3 cellular contexts compared by ENCODE assay signal in the genomic region with DNA sequence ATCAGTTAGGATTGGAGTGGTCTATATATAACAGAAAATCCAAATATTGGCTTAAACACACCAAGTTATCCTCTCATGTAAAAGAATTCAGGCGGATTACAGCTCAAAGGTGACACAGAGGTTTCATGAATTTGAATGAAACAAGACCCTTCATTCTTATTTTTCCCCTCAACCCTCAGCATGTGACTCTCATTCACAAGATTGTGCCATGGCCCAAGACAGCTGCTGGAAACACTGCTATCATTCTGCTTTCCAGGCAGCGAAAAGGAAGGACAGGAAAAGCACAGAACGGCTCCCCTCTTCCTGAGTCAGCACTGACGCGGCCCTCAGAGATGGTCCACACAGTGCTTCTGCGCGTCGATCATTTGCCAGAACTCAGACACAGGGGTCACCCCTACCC.
TF ChIP-seq lines count a peak whose summit lies in the region.

No MANE protein-coding gene starts in this region.

TF ChIP-seq in GM23338, 12 proteins besides CTCF, POLR2A, EP300 and RAD21 (continues in another document):
- no peak for TF ChIP-seq NANOG (IDR thresholded peaks at IDR 0.05; ENCODE audit: borderline replicate concordance)
- TF ChIP-seq POLR2AphosphoS5 (IDR thresholded peaks at IDR 0.05; ENCODE audit: low read depth) = no peak
- no peak for TF ChIP-seq ZNF114 (CRISPR knock-in tag; IDR thresholded peaks at IDR 0.05)
- TF ChIP-seq CREB1 (CRISPR knock-in tag; IDR thresholded peaks at IDR 0.05; ENCODE audit: low read depth) = no peak
- TF ChIP-seq EZH2 (IDR thresholded peaks at IDR 0.05; ENCODE audit: low read depth, unreplicated experiment) = no peak
- TF ChIP-seq STAT1 (IDR thresholded peaks at IDR 0.05; ENCODE audit: unreplicated experiment) = no peak
- no peak for TF ChIP-seq JUNB (IDR thresholded peaks at IDR 0.05; ENCODE audit: unreplicated experiment)
- TF ChIP-seq, protein P1, sequence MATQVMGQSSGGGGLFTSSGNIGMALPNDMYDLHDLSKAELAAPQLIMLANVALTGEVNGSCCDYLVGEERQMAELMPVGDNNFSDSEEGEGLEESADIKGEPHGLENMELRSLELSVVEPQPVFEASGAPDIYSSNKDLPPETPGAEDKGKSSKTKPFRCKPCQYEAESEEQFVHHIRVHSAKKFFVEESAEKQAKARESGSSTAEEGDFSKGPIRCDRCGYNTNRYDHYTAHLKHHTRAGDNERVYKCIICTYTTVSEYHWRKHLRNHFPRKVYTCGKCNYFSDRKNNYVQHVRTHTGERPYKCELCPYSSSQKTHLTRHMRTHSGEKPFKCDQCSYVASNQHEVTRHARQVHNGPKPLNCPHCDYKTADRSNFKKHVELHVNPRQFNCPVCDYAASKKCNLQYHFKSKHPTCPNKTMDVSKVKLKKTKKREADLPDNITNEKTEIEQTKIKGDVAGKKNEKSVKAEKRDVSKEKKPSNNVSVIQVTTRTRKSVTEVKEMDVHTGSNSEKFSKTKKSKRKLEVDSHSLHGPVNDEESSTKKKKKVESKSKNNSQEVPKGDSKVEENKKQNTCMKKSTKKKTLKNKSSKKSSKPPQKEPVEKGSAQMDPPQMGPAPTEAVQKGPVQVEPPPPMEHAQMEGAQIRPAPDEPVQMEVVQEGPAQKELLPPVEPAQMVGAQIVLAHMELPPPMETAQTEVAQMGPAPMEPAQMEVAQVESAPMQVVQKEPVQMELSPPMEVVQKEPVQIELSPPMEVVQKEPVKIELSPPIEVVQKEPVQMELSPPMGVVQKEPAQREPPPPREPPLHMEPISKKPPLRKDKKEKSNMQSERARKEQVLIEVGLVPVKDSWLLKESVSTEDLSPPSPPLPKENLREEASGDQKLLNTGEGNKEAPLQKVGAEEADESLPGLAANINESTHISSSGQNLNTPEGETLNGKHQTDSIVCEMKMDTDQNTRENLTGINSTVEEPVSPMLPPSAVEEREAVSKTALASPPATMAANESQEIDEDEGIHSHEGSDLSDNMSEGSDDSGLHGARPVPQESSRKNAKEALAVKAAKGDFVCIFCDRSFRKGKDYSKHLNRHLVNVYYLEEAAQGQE (IDR thresholded peaks at IDR 0.05; ENCODE audit: unreplicated experiment) = no peak
- TF ChIP-seq EZH2phosphoT487 (IDR thresholded peaks at IDR 0.05; ENCODE audit: unreplicated experiment) = no peak
- no peak for TF ChIP-seq ZNF331 (CRISPR knock-in tag; IDR thresholded peaks at IDR 0.05; ENCODE audit: low read depth)

TF ChIP-seq in IMR-90, 13 proteins besides CTCF, POLR2A, EP300 and RAD21:
- no peak for TF ChIP-seq FOS (IDR thresholded peaks at IDR 0.05; ENCODE audit: low read depth, low read length)
- TF ChIP-seq, protein P2, sequence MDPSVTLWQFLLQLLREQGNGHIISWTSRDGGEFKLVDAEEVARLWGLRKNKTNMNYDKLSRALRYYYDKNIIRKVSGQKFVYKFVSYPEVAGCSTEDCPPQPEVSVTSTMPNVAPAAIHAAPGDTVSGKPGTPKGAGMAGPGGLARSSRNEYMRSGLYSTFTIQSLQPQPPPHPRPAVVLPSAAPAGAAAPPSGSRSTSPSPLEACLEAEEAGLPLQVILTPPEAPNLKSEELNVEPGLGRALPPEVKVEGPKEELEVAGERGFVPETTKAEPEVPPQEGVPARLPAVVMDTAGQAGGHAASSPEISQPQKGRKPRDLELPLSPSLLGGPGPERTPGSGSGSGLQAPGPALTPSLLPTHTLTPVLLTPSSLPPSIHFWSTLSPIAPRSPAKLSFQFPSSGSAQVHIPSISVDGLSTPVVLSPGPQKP (IDR thresholded peaks at IDR 0.05; ENCODE audit: borderline replicate concordance, low read depth, low read length) = no peak
- TF ChIP-seq SMC3 (IDR thresholded peaks at IDR 0.05; ENCODE audit: low read depth, low read length) = no peak
- no peak for TF ChIP-seq RFX5 (IDR thresholded peaks at IDR 0.05; ENCODE audit: low read depth, low read length)
- TF ChIP-seq RCOR1 (IDR thresholded peaks at IDR 0.05; ENCODE audit: insufficient replicate concordance, low read length) = no peak
- TF ChIP-seq, protein P3, sequence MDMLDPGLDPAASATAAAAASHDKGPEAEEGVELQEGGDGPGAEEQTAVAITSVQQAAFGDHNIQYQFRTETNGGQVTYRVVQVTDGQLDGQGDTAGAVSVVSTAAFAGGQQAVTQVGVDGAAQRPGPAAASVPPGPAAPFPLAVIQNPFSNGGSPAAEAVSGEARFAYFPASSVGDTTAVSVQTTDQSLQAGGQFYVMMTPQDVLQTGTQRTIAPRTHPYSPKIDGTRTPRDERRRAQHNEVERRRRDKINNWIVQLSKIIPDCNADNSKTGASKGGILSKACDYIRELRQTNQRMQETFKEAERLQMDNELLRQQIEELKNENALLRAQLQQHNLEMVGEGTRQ (IDR thresholded peaks at IDR 0.05; ENCODE audit: low read depth, low read length) = no peak
- no peak for TF ChIP-seq MXI1 (IDR thresholded peaks at IDR 0.05; ENCODE audit: borderline replicate concordance, low read depth, low read length)
- no peak for TF ChIP-seq MAFK (IDR thresholded peaks at IDR 0.05; ENCODE audit: low read depth, low read length)
- TF ChIP-seq CEBPB (IDR thresholded peaks at IDR 0.05; ENCODE audit: low read depth, low read length) = no peak
- no peak for TF ChIP-seq CHD1 (IDR thresholded peaks at IDR 0.05; ENCODE audit: low read depth, low read length)
- TF ChIP-seq MAZ (IDR thresholded peaks at IDR 0.05; ENCODE audit: borderline replicate concordance, low read depth, low read length) = no peak
- TF ChIP-seq BHLHE40 (IDR thresholded peaks at IDR 0.05; ENCODE audit: low read depth, low read length) = no peak
- TF ChIP-seq NFE2L2 (IDR thresholded peaks at IDR 0.05; ENCODE audit: low read depth, low read length) = no peak

TF ChIP-seq in WTC11, 78 proteins besides CTCF, POLR2A, EP300 and RAD21 (continues in another document):
- TF ChIP-seq ZNF121 (CRISPR knock-in tag; IDR thresholded peaks at IDR 0.05) = no peak
- no peak for TF ChIP-seq FOXJ3 (CRISPR knock-in tag; IDR thresholded peaks at IDR 0.05; ENCODE audit: borderline replicate concordance)
- no peak for TF ChIP-seq HMGA2 (CRISPR knock-in tag; IDR thresholded peaks at IDR 0.05)
- TF ChIP-seq, protein P4, sequence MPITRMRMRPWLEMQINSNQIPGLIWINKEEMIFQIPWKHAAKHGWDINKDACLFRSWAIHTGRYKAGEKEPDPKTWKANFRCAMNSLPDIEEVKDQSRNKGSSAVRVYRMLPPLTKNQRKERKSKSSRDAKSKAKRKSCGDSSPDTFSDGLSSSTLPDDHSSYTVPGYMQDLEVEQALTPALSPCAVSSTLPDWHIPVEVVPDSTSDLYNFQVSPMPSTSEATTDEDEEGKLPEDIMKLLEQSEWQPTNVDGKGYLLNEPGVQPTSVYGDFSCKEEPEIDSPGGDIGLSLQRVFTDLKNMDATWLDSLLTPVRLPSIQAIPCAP (CRISPR knock-in tag; IDR thresholded peaks at IDR 0.05) = no peak
- TF ChIP-seq NR3C1 (CRISPR knock-in tag; conservative IDR thresholded peaks at IDR 0.05; ENCODE audit: low read depth) = no peak
- TF ChIP-seq, protein P5, sequence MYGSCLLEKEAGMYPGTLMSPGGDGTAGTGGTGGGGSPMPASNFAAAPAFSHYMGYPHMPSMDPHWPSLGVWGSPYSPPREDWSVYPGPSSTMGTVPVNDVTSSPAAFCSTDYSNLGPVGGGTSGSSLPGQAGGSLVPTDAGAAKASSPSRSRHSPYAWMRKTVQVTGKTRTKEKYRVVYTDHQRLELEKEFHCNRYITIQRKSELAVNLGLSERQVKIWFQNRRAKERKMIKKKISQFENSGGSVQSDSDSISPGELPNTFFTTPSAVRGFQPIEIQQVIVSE (CRISPR knock-in tag; IDR thresholded peaks at IDR 0.05; ENCODE audit: borderline replicate concordance) = no peak
- TF ChIP-seq, protein P6, sequence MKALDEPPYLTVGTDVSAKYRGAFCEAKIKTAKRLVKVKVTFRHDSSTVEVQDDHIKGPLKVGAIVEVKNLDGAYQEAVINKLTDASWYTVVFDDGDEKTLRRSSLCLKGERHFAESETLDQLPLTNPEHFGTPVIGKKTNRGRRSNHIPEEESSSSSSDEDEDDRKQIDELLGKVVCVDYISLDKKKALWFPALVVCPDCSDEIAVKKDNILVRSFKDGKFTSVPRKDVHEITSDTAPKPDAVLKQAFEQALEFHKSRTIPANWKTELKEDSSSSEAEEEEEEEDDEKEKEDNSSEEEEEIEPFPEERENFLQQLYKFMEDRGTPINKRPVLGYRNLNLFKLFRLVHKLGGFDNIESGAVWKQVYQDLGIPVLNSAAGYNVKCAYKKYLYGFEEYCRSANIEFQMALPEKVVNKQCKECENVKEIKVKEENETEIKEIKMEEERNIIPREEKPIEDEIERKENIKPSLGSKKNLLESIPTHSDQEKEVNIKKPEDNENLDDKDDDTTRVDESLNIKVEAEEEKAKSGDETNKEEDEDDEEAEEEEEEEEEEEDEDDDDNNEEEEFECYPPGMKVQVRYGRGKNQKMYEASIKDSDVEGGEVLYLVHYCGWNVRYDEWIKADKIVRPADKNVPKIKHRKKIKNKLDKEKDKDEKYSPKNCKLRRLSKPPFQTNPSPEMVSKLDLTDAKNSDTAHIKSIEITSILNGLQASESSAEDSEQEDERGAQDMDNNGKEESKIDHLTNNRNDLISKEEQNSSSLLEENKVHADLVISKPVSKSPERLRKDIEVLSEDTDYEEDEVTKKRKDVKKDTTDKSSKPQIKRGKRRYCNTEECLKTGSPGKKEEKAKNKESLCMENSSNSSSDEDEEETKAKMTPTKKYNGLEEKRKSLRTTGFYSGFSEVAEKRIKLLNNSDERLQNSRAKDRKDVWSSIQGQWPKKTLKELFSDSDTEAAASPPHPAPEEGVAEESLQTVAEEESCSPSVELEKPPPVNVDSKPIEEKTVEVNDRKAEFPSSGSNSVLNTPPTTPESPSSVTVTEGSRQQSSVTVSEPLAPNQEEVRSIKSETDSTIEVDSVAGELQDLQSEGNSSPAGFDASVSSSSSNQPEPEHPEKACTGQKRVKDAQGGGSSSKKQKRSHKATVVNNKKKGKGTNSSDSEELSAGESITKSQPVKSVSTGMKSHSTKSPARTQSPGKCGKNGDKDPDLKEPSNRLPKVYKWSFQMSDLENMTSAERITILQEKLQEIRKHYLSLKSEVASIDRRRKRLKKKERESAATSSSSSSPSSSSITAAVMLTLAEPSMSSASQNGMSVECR (CRISPR knock-in tag; IDR thresholded peaks at IDR 0.05; ENCODE audit: borderline replicate concordance) = no peak
- TF ChIP-seq, protein P7, sequence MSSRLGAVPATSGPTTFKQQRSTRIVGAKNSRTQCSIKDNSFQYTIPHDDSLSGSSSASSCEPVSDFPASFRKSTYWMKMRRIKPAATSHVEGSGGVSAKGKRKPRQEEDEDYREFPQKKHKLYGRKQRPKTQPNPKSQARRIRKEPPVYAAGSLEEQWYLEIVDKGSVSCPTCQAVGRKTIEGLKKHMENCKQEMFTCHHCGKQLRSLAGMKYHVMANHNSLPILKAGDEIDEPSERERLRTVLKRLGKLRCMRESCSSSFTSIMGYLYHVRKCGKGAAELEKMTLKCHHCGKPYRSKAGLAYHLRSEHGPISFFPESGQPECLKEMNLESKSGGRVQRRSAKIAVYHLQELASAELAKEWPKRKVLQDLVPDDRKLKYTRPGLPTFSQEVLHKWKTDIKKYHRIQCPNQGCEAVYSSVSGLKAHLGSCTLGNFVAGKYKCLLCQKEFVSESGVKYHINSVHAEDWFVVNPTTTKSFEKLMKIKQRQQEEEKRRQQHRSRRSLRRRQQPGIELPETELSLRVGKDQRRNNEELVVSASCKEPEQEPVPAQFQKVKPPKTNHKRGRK (CRISPR knock-in tag; IDR thresholded peaks at IDR 0.05; ENCODE audit: borderline replicate concordance) = no peak
- no peak for TF ChIP-seq JUN (CRISPR knock-in tag; IDR thresholded peaks at IDR 0.05)
- TF ChIP-seq, protein P8, sequence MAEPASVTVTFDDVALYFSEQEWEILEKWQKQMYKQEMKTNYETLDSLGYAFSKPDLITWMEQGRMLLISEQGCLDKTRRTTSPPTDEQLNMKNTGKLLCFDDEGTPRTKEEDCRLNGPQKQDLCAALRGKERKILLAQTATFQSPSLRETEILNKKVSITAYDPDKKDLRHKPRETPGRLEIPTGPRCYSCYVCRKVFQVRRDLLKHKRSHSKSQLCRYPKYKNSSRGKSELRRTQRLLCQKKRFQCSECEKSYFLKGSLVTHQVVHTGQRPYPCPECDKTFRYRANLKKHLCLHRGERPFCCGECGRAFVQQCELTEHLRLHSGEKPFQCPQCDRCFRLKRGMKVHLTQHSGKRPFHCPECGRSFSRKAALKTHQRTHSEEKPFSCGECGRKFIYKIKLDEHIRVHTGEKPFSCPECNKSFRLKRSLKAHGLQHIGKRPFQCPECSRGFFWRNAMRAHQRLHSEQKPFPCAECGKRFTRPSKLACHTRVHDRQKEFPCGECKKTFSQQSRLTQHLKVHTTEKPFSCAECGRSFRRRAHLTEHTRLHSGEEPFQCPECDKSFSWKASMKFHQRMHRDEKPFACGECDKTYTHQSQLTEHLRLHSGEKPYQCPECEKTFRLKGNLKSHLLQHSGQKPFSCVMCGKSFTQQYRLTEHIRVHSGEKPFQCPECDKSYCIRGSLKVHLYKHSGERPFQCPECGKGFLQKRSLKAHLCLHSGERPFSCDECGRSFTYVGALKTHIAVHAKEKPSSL (CRISPR knock-in tag; conservative IDR thresholded peaks at IDR 0.05) = no peak
- TF ChIP-seq SP1 (CRISPR knock-in tag; conservative IDR thresholded peaks at IDR 0.05) = no peak
- no peak for TF ChIP-seq PRRX2 (CRISPR knock-in tag; IDR thresholded peaks at IDR 0.05)
- TF ChIP-seq, protein P9, sequence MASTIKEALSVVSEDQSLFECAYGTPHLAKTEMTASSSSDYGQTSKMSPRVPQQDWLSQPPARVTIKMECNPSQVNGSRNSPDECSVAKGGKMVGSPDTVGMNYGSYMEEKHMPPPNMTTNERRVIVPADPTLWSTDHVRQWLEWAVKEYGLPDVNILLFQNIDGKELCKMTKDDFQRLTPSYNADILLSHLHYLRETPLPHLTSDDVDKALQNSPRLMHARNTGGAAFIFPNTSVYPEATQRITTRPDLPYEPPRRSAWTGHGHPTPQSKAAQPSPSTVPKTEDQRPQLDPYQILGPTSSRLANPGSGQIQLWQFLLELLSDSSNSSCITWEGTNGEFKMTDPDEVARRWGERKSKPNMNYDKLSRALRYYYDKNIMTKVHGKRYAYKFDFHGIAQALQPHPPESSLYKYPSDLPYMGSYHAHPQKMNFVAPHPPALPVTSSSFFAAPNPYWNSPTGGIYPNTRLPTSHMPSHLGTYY (CRISPR knock-in tag; IDR thresholded peaks at IDR 0.05) = no peak
- no peak for TF ChIP-seq NR2C2 (CRISPR knock-in tag; IDR thresholded peaks at IDR 0.05)
- no peak for TF ChIP-seq NFATC4 (CRISPR knock-in tag; IDR thresholded peaks at IDR 0.05)
- TF ChIP-seq, protein P10, sequence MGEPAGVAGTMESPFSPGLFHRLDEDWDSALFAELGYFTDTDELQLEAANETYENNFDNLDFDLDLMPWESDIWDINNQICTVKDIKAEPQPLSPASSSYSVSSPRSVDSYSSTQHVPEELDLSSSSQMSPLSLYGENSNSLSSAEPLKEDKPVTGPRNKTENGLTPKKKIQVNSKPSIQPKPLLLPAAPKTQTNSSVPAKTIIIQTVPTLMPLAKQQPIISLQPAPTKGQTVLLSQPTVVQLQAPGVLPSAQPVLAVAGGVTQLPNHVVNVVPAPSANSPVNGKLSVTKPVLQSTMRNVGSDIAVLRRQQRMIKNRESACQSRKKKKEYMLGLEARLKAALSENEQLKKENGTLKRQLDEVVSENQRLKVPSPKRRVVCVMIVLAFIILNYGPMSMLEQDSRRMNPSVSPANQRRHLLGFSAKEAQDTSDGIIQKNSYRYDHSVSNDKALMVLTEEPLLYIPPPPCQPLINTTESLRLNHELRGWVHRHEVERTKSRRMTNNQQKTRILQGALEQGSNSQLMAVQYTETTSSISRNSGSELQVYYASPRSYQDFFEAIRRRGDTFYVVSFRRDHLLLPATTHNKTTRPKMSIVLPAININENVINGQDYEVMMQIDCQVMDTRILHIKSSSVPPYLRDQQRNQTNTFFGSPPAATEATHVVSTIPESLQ (CRISPR knock-in tag; IDR thresholded peaks at IDR 0.05) = no peak
